1 cellular context compared by ENCODE assay signal in genomic region chr15:60372223-60372622, GRCh38.
TF ChIP-seq lines count a peak whose summit lies in the region.

No MANE protein-coding gene starts in this region.

TF ChIP-seq in A549, 52 proteins besides CTCF, POLR2A, EP300 and RAD21 (continued from another document):
- TF ChIP-seq, protein P1, sequence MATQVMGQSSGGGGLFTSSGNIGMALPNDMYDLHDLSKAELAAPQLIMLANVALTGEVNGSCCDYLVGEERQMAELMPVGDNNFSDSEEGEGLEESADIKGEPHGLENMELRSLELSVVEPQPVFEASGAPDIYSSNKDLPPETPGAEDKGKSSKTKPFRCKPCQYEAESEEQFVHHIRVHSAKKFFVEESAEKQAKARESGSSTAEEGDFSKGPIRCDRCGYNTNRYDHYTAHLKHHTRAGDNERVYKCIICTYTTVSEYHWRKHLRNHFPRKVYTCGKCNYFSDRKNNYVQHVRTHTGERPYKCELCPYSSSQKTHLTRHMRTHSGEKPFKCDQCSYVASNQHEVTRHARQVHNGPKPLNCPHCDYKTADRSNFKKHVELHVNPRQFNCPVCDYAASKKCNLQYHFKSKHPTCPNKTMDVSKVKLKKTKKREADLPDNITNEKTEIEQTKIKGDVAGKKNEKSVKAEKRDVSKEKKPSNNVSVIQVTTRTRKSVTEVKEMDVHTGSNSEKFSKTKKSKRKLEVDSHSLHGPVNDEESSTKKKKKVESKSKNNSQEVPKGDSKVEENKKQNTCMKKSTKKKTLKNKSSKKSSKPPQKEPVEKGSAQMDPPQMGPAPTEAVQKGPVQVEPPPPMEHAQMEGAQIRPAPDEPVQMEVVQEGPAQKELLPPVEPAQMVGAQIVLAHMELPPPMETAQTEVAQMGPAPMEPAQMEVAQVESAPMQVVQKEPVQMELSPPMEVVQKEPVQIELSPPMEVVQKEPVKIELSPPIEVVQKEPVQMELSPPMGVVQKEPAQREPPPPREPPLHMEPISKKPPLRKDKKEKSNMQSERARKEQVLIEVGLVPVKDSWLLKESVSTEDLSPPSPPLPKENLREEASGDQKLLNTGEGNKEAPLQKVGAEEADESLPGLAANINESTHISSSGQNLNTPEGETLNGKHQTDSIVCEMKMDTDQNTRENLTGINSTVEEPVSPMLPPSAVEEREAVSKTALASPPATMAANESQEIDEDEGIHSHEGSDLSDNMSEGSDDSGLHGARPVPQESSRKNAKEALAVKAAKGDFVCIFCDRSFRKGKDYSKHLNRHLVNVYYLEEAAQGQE (IDR thresholded peaks at IDR 0.05), result no peak
- TF ChIP-seq FOSB (CRISPR knock-in tag; IDR thresholded peaks at IDR 0.05) (peak; percentile 85; the same call in 1 of the 2 replicates), E2F6 (IDR thresholded peaks at IDR 0.05; ENCODE audit: borderline replicate concordance, low read depth) (no peak), CHD4 (IDR thresholded peaks at IDR 0.05; ENCODE audit: borderline replicate concordance) (no peak), ZFP36 (IDR thresholded peaks at IDR 0.05; ENCODE audit: borderline replicate concordance, partially characterized antibody) (no peak), ESRRA (IDR thresholded peaks at IDR 0.05; ENCODE audit: borderline replicate concordance, low read length) (no peak; the same call in 1 of the 2 replicates), JUN (IDR thresholded peaks at IDR 0.05) (no peak; a peak in 1 of 5 replicates), TP53 (CRISPR knock-in tag; IDR thresholded peaks at IDR 0.05) (peak; percentile 29; the same call in 1 of the 2 replicates), MAFK (IDR thresholded peaks at IDR 0.05; ENCODE audit: partially characterized antibody) (no peak), HOXB5 (CRISPR knock-in tag; IDR thresholded peaks at IDR 0.05) (peak; percentile 65; the same call in 1 of the 2 replicates), PHF8 (IDR thresholded peaks at IDR 0.05; ENCODE audit: borderline replicate concordance, low read depth) (no peak), MYC (IDR thresholded peaks at IDR 0.05; ENCODE audit: borderline replicate concordance, low read length) (no peak), HMGXB4 (CRISPR knock-in tag; IDR thresholded peaks at IDR 0.05; ENCODE audit: borderline replicate concordance) (no peak), BCL3 (IDR thresholded peaks at IDR 0.05) (no peak), KDM5A (IDR thresholded peaks at IDR 0.05) (no peak), CBX8 (IDR thresholded peaks at IDR 0.05) (no peak), RFX5 (IDR thresholded peaks at IDR 0.05) (no peak), RCOR1 (IDR thresholded peaks at IDR 0.05; ENCODE audit: low read depth, low read length) (no peak), CBX2 (IDR thresholded peaks at IDR 0.05; ENCODE audit: borderline replicate concordance, low read depth) (no peak), HDAC2 (IDR thresholded peaks at IDR 0.05) (no peak), FOSL2 (IDR thresholded peaks at IDR 0.05) (no peak), FOSL2 (CRISPR knock-in tag; IDR thresholded peaks at IDR 0.05) (no peak), CEBPB (IDR thresholded peaks at IDR 0.05) (no peak; a peak in 1 of 4 replicates), USF2 (IDR thresholded peaks at IDR 0.05) (no peak), TFCP2L1 (CRISPR knock-in tag; IDR thresholded peaks at IDR 0.05) (no peak), ZNF302 (CRISPR knock-in tag; IDR thresholded peaks at IDR 0.05) (peak; percentile 27; the same call in 1 of the 2 replicates), ATOH8 (CRISPR knock-in tag; IDR thresholded peaks at IDR 0.05; ENCODE audit: low read depth) (peak; percentile 54; the same call in 1 of the 2 replicates), GATA3 (IDR thresholded peaks at IDR 0.05; ENCODE audit: borderline replicate concordance) (no peak), MAX (IDR thresholded peaks at IDR 0.05) (no peak), KDM1A (IDR thresholded peaks at IDR 0.05; ENCODE audit: low read depth) (no peak), EHF (CRISPR knock-in tag; IDR thresholded peaks at IDR 0.05) (no peak), SREBF2 (IDR thresholded peaks at IDR 0.05) (no peak), BHLHE40 (IDR thresholded peaks at IDR 0.05; ENCODE audit: low read depth, low read length) (no peak), FOXS1 (CRISPR knock-in tag; IDR thresholded peaks at IDR 0.05) (peak; percentile 82), SMC3 (IDR thresholded peaks at IDR 0.05) (no peak)
- TF ChIP-seq, protein P2, sequence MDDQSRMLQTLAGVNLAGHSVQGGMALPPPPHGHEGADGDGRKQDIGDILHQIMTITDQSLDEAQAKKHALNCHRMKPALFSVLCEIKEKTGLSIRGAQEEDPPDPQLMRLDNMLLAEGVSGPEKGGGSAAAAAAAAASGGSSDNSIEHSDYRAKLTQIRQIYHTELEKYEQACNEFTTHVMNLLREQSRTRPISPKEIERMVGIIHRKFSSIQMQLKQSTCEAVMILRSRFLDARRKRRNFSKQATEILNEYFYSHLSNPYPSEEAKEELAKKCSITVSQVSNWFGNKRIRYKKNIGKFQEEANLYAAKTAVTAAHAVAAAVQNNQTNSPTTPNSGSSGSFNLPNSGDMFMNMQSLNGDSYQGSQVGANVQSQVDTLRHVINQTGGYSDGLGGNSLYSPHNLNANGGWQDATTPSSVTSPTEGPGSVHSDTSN (IDR thresholded peaks at IDR 0.05), result no peak
- TF ChIP-seq, protein P3, sequence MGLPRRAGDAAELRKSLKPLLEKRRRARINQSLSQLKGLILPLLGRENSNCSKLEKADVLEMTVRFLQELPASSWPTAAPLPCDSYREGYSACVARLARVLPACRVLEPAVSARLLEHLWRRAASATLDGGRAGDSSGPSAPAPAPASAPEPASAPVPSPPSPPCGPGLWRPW (IDR thresholded peaks at IDR 0.05), result no peak
